Comparison of ENCODE assay signal across 30 cellular contexts in the genomic region with DNA sequence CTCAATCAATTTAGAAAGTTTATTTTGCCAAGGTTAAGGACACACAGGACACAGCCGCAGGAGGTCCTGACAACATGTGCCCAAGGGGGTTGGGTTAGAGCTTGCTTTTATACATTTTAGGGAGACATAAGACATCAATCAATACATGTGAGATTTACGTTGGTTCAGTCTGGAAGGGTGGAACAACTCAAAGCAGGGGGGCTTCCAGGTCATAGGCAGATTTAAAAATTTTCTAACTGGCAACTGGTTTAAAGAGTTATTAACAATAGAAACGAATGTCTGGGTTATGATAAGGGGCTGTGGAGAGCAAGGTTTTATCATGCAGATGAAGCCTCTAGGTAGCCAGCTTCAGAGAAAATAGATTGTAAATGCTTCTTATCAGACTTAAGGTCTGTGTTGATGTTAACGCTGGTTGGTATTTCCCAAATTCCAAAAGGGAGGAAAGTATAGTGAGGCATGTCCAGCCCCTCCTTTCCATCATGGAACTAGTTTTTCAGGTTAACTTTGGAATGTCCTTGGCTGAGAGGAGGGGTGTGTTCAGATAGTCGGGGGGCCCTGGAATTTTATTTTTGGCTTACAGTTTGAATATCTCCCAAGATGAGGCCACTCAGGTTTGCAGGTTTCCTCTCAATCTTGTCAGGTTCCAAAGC. TPM values are rescaled to one million over a fixed set of nuclear protein-coding genes. Genes with fewer than 3 reads are reported as not detected.
"Had no signal": no experiment of that assay in that cellular context is flagged by ENCODE, and none has a peak within 500 bp of the region (broad histone marks: within the 10 kb centered on the region; RNA-seq: fewer than 3 reads in every experiment).

No MANE protein-coding gene starts in this region.

- H3K4me1 ChIP-seq: breast epithelium had no signal

- H3K27ac Mint-ChIP-seq: activated B cell treated with CpG ODN at 0.5 μM for 24 hours; activated CD4-positive, alpha-beta memory T cell treated with anti-CD3 and anti-CD28 coated beads for 36 hours; activated CD4-positive, alpha-beta T cell treated with anti-CD3 and anti-CD28 coated beads, Interleukin-2, amount 10 ng/mL, durations not matched to agents 7 days and 5 days; activated naive CD4-positive, alpha-beta T cell treated with anti-CD3 and anti-CD28 coated beads, Interleukin-2, amount 50 U/mL, for 24 hours; T-helper 2 cell treated with Interferon-gamma antibody and Interleukin-4, amounts not matched to agents 5 μg/mL and 100 μg/mL, for 36 hours had no signal

- H3K36me3 ChIP-seq: breast epithelium, MG63 had no signal

- H3K9me3 ChIP-seq: breast epithelium, MG63, SK-N-SH had no signal

- H3K4me3 ChIP-seq: breast epithelium, MG63 had no signal

- H3K9me3 Mint-ChIP-seq: activated B cell treated with CpG ODN at 0.5 μM for 24 hours; activated CD4-positive, alpha-beta memory T cell treated with anti-CD3 and anti-CD28 coated beads for 36 hours; activated CD4-positive, alpha-beta T cell treated with anti-CD3 and anti-CD28 coated beads, Interleukin-2, amount 10 ng/mL, durations not matched to agents 7 days and 5 days; activated naive CD4-positive, alpha-beta T cell treated with anti-CD3 and anti-CD28 coated beads, Interleukin-2, amount 50 U/mL, for 24 hours; T-helper 2 cell treated with Interferon-gamma antibody and Interleukin-4, amounts not matched to agents 5 μg/mL and 100 μg/mL, for 36 hours had no signal

- DNase-seq: activated B cell treated with CpG ODN at 0.5 μM for 24 hours; activated CD4-positive, alpha-beta memory T cell treated with anti-CD3 and anti-CD28 coated beads for 36 hours; activated CD4-positive, alpha-beta T cell treated with anti-CD3 and anti-CD28 coated beads, Interleukin-2, amount 10 ng/mL, durations not matched to agents 7 days and 5 days; activated CD8-positive, alpha-beta memory T cell treated with anti-CD3 and anti-CD28 coated beads, Interleukin-2, amount 50 U/mL, for 4 hours; activated effector memory CD4-positive, alpha-beta T cell treated with Interleukin-2 at 50 U/mL for 16 hours; activated naive CD4-positive, alpha-beta T cell; activated T-cell treated with anti-CD3 and anti-CD28 coated beads, Interleukin-2, amount 50 U/mL, for 1 hour; aorta; caudate nucleus; MG63; MV-4-11; NCI-H1092 treated with DMSO at 0.1 percent for 48 hours; NCI-H1436; NCI-H1694 treated with DMSO at 0.1 percent for 48 hours; NCI-H2029 treated with DMSO at 0.1 percent for 48 hours; NCI-H345; NCI-H510A; NCI-H526 treated with DMSO at 0.1 percent for 48 hours; NCI-H82; RPMI8226; SK-N-SH; SW 1271 had no signal

- H3K9me2 ChIP-seq: SK-N-SH had no signal

- H3K27me3 ChIP-seq: breast epithelium, MG63 had no signal

- H3K9ac ChIP-seq: KMS-11, SK-N-SH had no signal

- H3K4me1 Mint-ChIP-seq: activated B cell treated with CpG ODN at 0.5 μM for 24 hours; activated CD4-positive, alpha-beta T cell treated with anti-CD3 and anti-CD28 coated beads, Interleukin-2, amount 10 ng/mL, durations not matched to agents 7 days and 5 days; activated naive CD4-positive, alpha-beta T cell treated with anti-CD3 and anti-CD28 coated beads, Interleukin-2, amount 50 U/mL, for 24 hours had no signal

- H3K27me3 Mint-ChIP-seq: activated CD4-positive, alpha-beta memory T cell treated with anti-CD3 and anti-CD28 coated beads for 36 hours; activated CD4-positive, alpha-beta T cell treated with anti-CD3 and anti-CD28 coated beads, Interleukin-2, amount 10 ng/mL, durations not matched to agents 7 days and 5 days; activated naive CD4-positive, alpha-beta T cell treated with anti-CD3 and anti-CD28 coated beads, Interleukin-2, amount 50 U/mL, for 24 hours had no signal

- H3K4me3 Mint-ChIP-seq: activated B cell treated with CpG ODN at 0.5 μM for 24 hours; activated CD4-positive, alpha-beta memory T cell treated with anti-CD3 and anti-CD28 coated beads for 36 hours; activated CD4-positive, alpha-beta T cell treated with anti-CD3 and anti-CD28 coated beads, Interleukin-2, amount 10 ng/mL, durations not matched to agents 7 days and 5 days; activated naive CD4-positive, alpha-beta T cell treated with anti-CD3 and anti-CD28 coated beads, Interleukin-2, amount 50 U/mL, for 24 hours; T-helper 2 cell treated with Interferon-gamma antibody and Interleukin-4, amounts not matched to agents 5 μg/mL and 100 μg/mL, for 36 hours had no signal

- H3K4me2 ChIP-seq: KMS-11, SK-N-SH had no signal

- H3K36me3 Mint-ChIP-seq: activated CD4-positive, alpha-beta memory T cell treated with anti-CD3 and anti-CD28 coated beads for 36 hours; activated naive CD4-positive, alpha-beta T cell treated with anti-CD3 and anti-CD28 coated beads, Interleukin-2, amount 50 U/mL, for 24 hours had no signal

- ATAC-seq: Panc1, Right ventricle myocardium inferior had no signal

- H3K27ac ChIP-seq: breast epithelium, KMS-11 had no signal

RNA-seq across cellular contexts. Expression of a gene that starts 31.0 kb away (rescaled TPM):
- total RNA-seq: OCI-LY7 had no signal

RNA-seq across cellular contexts. Expression of a gene that starts 32.3 kb away (rescaled TPM):
- total RNA-seq: activated B cell treated with CpG ODN at 0.5 μM for 24 hours; activated CD4-positive, alpha-beta memory T cell treated with anti-CD3 and anti-CD28 coated beads for 36 hours; activated CD4-positive, alpha-beta T cell treated with anti-CD3 and anti-CD28 coated beads, Interleukin-2, amount 10 ng/mL, durations not matched to agents 7 days and 5 days; activated CD8-positive, alpha-beta memory T cell treated with anti-CD3 and anti-CD28 coated beads for 36 hours; aorta; OCI-LY7; Right ventricle myocardium inferior had no signal
- polyA plus RNA-seq: aorta, SK-N-SH had no signal
